ENCODE assay signal across 8 cellular contexts in the genomic region with DNA sequence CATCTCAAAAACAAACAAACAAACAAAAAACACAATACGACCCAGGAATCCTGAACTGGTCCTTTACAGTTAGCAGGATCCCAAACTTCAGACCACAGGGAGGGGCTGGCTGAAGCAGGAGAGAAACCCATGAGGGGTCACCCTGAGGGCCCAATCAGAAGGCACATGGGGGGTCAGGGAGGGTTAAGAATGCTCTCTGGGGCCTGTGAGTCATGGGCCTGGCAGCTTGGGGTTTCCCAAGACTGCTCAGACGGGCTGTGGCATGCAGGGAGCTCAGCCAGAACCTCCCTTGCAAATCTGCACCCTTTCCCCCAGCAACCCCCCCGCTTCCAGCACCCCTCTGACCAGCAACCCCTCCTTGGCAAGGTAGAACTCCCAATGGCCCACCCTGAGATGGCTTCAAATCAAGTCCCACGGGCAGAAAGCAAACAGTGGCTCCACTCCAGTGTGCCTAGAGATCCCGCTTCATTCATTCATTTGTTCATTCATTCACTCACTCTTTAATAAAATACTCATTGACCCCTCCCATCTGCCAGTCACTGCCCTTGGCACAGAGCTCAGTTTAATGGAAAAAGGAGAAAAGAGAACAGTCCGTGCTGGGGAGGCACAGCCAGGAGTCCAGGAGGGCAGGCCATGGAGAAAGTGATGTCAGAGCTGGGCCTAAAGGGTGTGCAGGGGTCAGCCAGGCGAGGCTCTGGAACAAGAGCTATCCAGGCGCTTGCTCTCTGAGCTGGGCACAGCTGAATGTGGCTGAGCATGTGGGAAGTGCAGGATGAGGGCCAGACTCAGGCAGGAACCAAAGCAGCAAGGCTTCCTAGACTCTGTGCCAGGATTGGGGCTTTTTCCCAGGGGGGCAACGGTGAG. TPM values are rescaled to one million over a fixed set of nuclear protein-coding genes. Genes with fewer than 3 reads are reported as not detected.
DNase-seq lines count a peak whose midpoint lies in the region; ATAC-seq and TF ChIP-seq lines count a peak whose summit lies in the region.

No MANE protein-coding gene starts in this region.

- H3K4ac ChIP-seq in IMR-90 (ENCODE audit: low read depth, low read length): peak overlapping the region; percentile 94

- CTCF ChIA-PET in IMR-90 (lab: Yijun Ruan, JAX): interaction anchor here (1.0 to 1.3 kb wide), 3 partner anchors 11 to 150 kb away, joined by 3 to 6 read pairs (median 3); no protein-coding TSS in a partner anchor

- H3K36me3 Mint-ChIP-seq in activated T-helper 2 cell treated with anti-CD3 and anti-CD28 coated beads, Interferon-gamma antibody, Interleukin-2, Interleukin-4, amounts not matched to agents 10 μg/mL and 5 μg/mL and 100 μg/mL, durations not matched to agents 14 hours and 24 hours and 36 hours (ENCODE audit: low read depth): no peaks in the 10 kb centered on the region

- WGBS in IMR-90 (ENCODE audit: extremely low coverage in 2 of 2, insufficient read length in 1 of 2), 2 experiments: 44% methylated on average over 5 of the region's 9 CpGs; no CpG with 5 or more reads in 1 of the 2 experiments

- peak; percentile 83 for DNase-seq in AG09309 (ENCODE audit: low read depth)
- peak; percentile 96 for DNase-seq in IMR-90
- DNase-seq in coronary artery (ENCODE audit: low spot score): peak; percentile 98
- DNase-seq in midbrain (lab: John Stamatoyannopoulos, UW): peak; percentile 28
- no peak for DNase-seq in activated T-helper 2 cell treated with anti-CD3 and anti-CD28 coated beads, Interferon-gamma antibody, Interleukin-2, Interleukin-4, amounts not matched to agents 10 μg/mL and 5 μg/mL and 100 μg/mL, durations not matched to agents 14 hours and 24 hours and 36 hours (ENCODE audit: low spot score)
- no peak for DNase-seq in NCI-H526 (lab: John Stamatoyannopoulos, UW)
- no peak for DNase-seq in HAP-1 (ENCODE audit: low spot score in 2 of 2)
- no peak for DNase-seq in NCI-H446 (lab: John Stamatoyannopoulos, UW)

- dilution Hi-C loops in IMR-90 (cut with HindIII; ENCODE audit: low sequenced_read_pairs, unreplicated experiment): no loop called here

- H3K27ac Mint-ChIP-seq in activated T-helper 2 cell treated with anti-CD3 and anti-CD28 coated beads, Interferon-gamma antibody, Interleukin-2, Interleukin-4, amounts not matched to agents 10 μg/mL and 5 μg/mL and 100 μg/mL, durations not matched to agents 14 hours and 24 hours and 36 hours: no peak overlapping the region

- no peak for TF ChIP-seq POLR2A in IMR-90 (IDR thresholded peaks at IDR 0.05; ENCODE audit: low read depth, low read length)

- no peaks in the 10 kb centered on the region for H3K9me3 ChIP-seq in IMR-90 (ENCODE audit: control insufficient read depth, insufficient read depth, low read length)
- H3K9me3 ChIP-seq in HAP-1: no peaks in the 10 kb centered on the region

- peaks cover 9% of the 10 kb centered on the region for H3K4me1 Mint-ChIP-seq in activated T-helper 2 cell treated with anti-CD3 and anti-CD28 coated beads, Interferon-gamma antibody, Interleukin-2, Interleukin-4, amounts not matched to agents 10 μg/mL and 5 μg/mL and 100 μg/mL, durations not matched to agents 14 hours and 24 hours and 36 hours (ENCODE audit: low read depth)

- H3K27me3 Mint-ChIP-seq in activated T-helper 2 cell treated with anti-CD3 and anti-CD28 coated beads, Interferon-gamma antibody, Interleukin-2, Interleukin-4, amounts not matched to agents 10 μg/mL and 5 μg/mL and 100 μg/mL, durations not matched to agents 14 hours and 24 hours and 36 hours (ENCODE audit: low read depth): peaks cover 5% of the 10 kb centered on the region

- H2BK5ac ChIP-seq in IMR-90 (ENCODE audit: low read depth, low read length, poor library complexity, severe bottlenecking): peak overlapping the region; percentile 89

- H3K9ac ChIP-seq in IMR-90 (ENCODE audit: low read depth, low read length): 0 out of 2 replicates have a peak overlapping the region, but pooled peaks have one; percentile 7

- H3K4me3 Mint-ChIP-seq in activated T-helper 2 cell treated with anti-CD3 and anti-CD28 coated beads, Interferon-gamma antibody, Interleukin-2, Interleukin-4, amounts not matched to agents 10 μg/mL and 5 μg/mL and 100 μg/mL, durations not matched to agents 14 hours and 24 hours and 36 hours (ENCODE audit: low read depth): no peak overlapping the region

- no peaks in the 10 kb centered on the region for H3K9me3 Mint-ChIP-seq in activated T-helper 2 cell treated with anti-CD3 and anti-CD28 coated beads, Interferon-gamma antibody, Interleukin-2, Interleukin-4, amounts not matched to agents 10 μg/mL and 5 μg/mL and 100 μg/mL, durations not matched to agents 14 hours and 24 hours and 36 hours

- H2AK5ac ChIP-seq in IMR-90 (ENCODE audit: low read depth, low read length): peak overlapping the region; percentile 99

- no TSS peak for BruUV-seq in IMR-90 (replicated peaks; lab: Mats Ljungman, UMichigan)

- peak overlapping the region; percentile 38 for H4K5ac ChIP-seq in IMR-90 (ENCODE audit: low read depth, low read length)

- H3K27ac ChIP-seq in IMR-90 (ENCODE audit: insufficient read depth, low read length): peak overlapping the region; percentile 81
- peak overlapping the region; percentile 95 to 99 for H3K27ac ChIP-seq in coronary artery

- peak overlapping the region; percentile 92 for H2BK15ac ChIP-seq in IMR-90 (ENCODE audit: low read depth, low read length)

- peak overlapping the region; percentile 84 to 98 for H4K8ac ChIP-seq in IMR-90 (ENCODE audit: low read depth in 2 of 2, low read length in 2 of 2)

- H3K4me2 ChIP-seq in IMR-90 (ENCODE audit: low read depth, low read length): peak overlapping the region; percentile 16; the same call in 1 of the 2 replicates

- TF ChIP-seq CTCF in AG09309 (IDR thresholded peaks at IDR 0.05; ENCODE audit: control insufficient read depth, insufficient read depth, low read depth, low read length, missing control alignments) (no peak), IMR-90 (conservative IDR thresholded peaks at IDR 0.05; ENCODE audit: low read depth, low read length) (no peak), coronary artery (IDR thresholded peaks at IDR 0.05) (no peak)

- H3K27me3 ChIP-seq in IMR-90 (ENCODE audit: control insufficient read depth, insufficient read depth, low read length): no peaks in the 10 kb centered on the region
- H3K27me3 ChIP-seq in HAP-1 (ENCODE audit: low read depth): no peaks in the 10 kb centered on the region

- in situ Hi-C loops in IMR-90 (cut with MboI; ENCODE audit: low sequenced_read_pairs): loop anchor here (25.0 kb wide), 1 partner anchor 388 kb away; no protein-coding TSS in a partner anchor
- in situ Hi-C loops in HAP-1 (cut with MboI; ENCODE audit: low sequenced_read_pairs): no loop called here

- peak overlapping the region; percentile 98 for H4K91ac ChIP-seq in IMR-90 (ENCODE audit: insufficient read depth, low read depth, low read length)

- H2BK20ac ChIP-seq in IMR-90 (ENCODE audit: low read depth, low read length): peak overlapping the region; percentile 99

- H3K56ac ChIP-seq in IMR-90 (ENCODE audit: extremely low read depth, insufficient read depth, low read length): peak overlapping the region; percentile 85

- peak; percentile 86 for ATAC-seq in IMR-90 (ENCODE audit: low read depth)

- H3K4me1 ChIP-seq in IMR-90 (ENCODE audit: control insufficient read depth, insufficient read depth, low read length): peaks cover 43% of the 10 kb centered on the region
- H3K4me1 ChIP-seq in HAP-1: peaks cover 3% of the 10 kb centered on the region; the same call in 1 of the 2 replicates

- no peak for TF ChIP-seq RAD21 in IMR-90 (IDR thresholded peaks at IDR 0.05; ENCODE audit: low read length)

- H3K14ac ChIP-seq in IMR-90 (replicated peaks; ENCODE audit: low read depth, low read length): peak overlapping the region; percentile 58

- peak overlapping the region; percentile 86 for H2AK9ac ChIP-seq in IMR-90 (replicated peaks; ENCODE audit: low read depth, low read length, poor library complexity)

- H4K20me1 ChIP-seq in IMR-90 (ENCODE audit: insufficient read depth, low read length): no peaks in the 10 kb centered on the region

- H3K9me1 ChIP-seq in IMR-90 (ENCODE audit: insufficient read depth, low read length): peaks cover 30% of the 10 kb centered on the region

- peaks cover 5 to 14% of the 10 kb centered on the region in 2 experiments; a peak in 3 of 4 replicates for H3K79me1 ChIP-seq in IMR-90 (ENCODE audit: low read depth in 1 of 2, low read length in 2 of 2)

- POLR2A ChIA-PET in IMR-90 (lab: Charles Lee; ENCODE audit: unreplicated experiment): no interaction called here

- H3K23ac ChIP-seq in IMR-90 (ENCODE audit: low read depth, low read length): peak overlapping the region; percentile 50

- H3K36me3 ChIP-seq in IMR-90 (ENCODE audit: control insufficient read depth, insufficient read depth, low read length) (no peaks in the 10 kb centered on the region), HAP-1 (replicated peaks) (no peaks in the 10 kb centered on the region)

- H3K4me3 ChIP-seq in AG09309 (ENCODE audit: control insufficient read depth, low read depth, low read length) (no peak overlapping the region), IMR-90 (ENCODE audit: insufficient read depth, low read depth, low read length) (no peak overlapping the region), coronary artery (peak overlapping the region; percentile 18), HAP-1 (no peak overlapping the region)

- H3K18ac ChIP-seq in IMR-90 (ENCODE audit: low read depth, low read length): peak overlapping the region; percentile 33

- H2AFZ ChIP-seq in IMR-90 (replicated peaks; ENCODE audit: low read length, poor library complexity): peak overlapping the region; percentile 24

- intact Hi-C loops in IMR-90 (cut with micrococcal nuclease): loop anchor here (2.0 to 5.0 kb wide), 3 partner anchors 36 to 383 kb away; partner anchors contain the start of gene SPEN
- intact Hi-C loops in activated T-helper 2 cell treated with anti-CD3 and anti-CD28 coated beads, Interferon-gamma antibody, Interleukin-2, Interleukin-4, amounts not matched to agents 10 μg/mL and 5 μg/mL and 100 μg/mL, durations not matched to agents 14 hours and 24 hours and 36 hours (cut with micrococcal nuclease): no loop called here

- peak overlapping the region; percentile 97 for H2BK120ac ChIP-seq in IMR-90 (ENCODE audit: low read depth, low read length)

RNA-seq across cellular contexts. Expression of gene UQCRHL, which starts 8.2 kb away (rescaled TPM):
- 1.4 and 2.8 TPM in 2 replicates for total RNA-seq in IMR-90 (2012; rRNA removed)
- 2.4 and 2.6 TPM in 2 replicates for polyA plus RNA-seq in IMR-90 (2012; rRNA removed)
- polyA plus RNA-seq in IMR-90 (2012; cell fraction: cytosol; rRNA removed): 0.44 and 0.71 TPM in 2 replicates
- polyA plus RNA-seq in IMR-90 (2012; cell fraction: nucleus; rRNA removed; ENCODE audit: low replicate concordance): 0.13 and 1.4 TPM in 2 replicates
- 1.5 and 1.6 TPM in 2 replicates for total RNA-seq in activated T-helper 2 cell treated with anti-CD3 and anti-CD28 coated beads, Interferon-gamma antibody, Interleukin-2, Interleukin-4, amounts not matched to agents 10 μg/mL and 5 μg/mL and 100 μg/mL, durations not matched to agents 14 hours and 24 hours and 36 hours

RNA-seq across cellular contexts. Expression of gene FBLIM1, which starts 40.6 kb away (rescaled TPM):
- total RNA-seq in IMR-90 (2012; rRNA removed): 43.6 and 52.2 TPM in 2 replicates
- 140 and 159 TPM in 2 replicates for polyA plus RNA-seq in IMR-90 (2012; rRNA removed)
- 157 and 164 TPM in 2 replicates for polyA plus RNA-seq in IMR-90 (2012; cell fraction: cytosol; rRNA removed)
- polyA plus RNA-seq in IMR-90 (2012; cell fraction: nucleus; rRNA removed; ENCODE audit: low replicate concordance): 95.1 and 141 TPM in 2 replicates
- not detected in 2 replicates for total RNA-seq in activated T-helper 2 cell treated with anti-CD3 and anti-CD28 coated beads, Interferon-gamma antibody, Interleukin-2, Interleukin-4, amounts not matched to agents 10 μg/mL and 5 μg/mL and 100 μg/mL, durations not matched to agents 14 hours and 24 hours and 36 hours

RNA-seq across cellular contexts. Expression of gene SPEN, which starts 48.3 kb away (rescaled TPM):
- total RNA-seq in IMR-90 (2012; rRNA removed): 15.8 and 20.3 TPM in 2 replicates
- polyA plus RNA-seq in IMR-90 (2012; rRNA removed): 7.6 and 9.4 TPM in 2 replicates
- 1.7 and 3.2 TPM in 2 replicates for polyA plus RNA-seq in IMR-90 (2012; cell fraction: cytosol; rRNA removed)
- polyA plus RNA-seq in IMR-90 (2012; cell fraction: nucleus; rRNA removed; ENCODE audit: low replicate concordance): 24.4 and 38.3 TPM in 2 replicates
- 75.0 and 75.9 TPM in 2 replicates for total RNA-seq in activated T-helper 2 cell treated with anti-CD3 and anti-CD28 coated beads, Interferon-gamma antibody, Interleukin-2, Interleukin-4, amounts not matched to agents 10 μg/mL and 5 μg/mL and 100 μg/mL, durations not matched to agents 14 hours and 24 hours and 36 hours

RNA-seq across cellular contexts. Expression of gene TMEM82, which starts 56.9 kb away (rescaled TPM):
- total RNA-seq in IMR-90 (2012; rRNA removed): not detected in 2 replicates
- polyA plus RNA-seq in IMR-90 (2012; rRNA removed): not detected in 2 replicates
- polyA plus RNA-seq in IMR-90 (2012; cell fraction: cytosol; rRNA removed): not detected in 2 replicates
- polyA plus RNA-seq in IMR-90 (2012; cell fraction: nucleus; rRNA removed; ENCODE audit: low replicate concordance): not detected in 2 replicates
- total RNA-seq in activated T-helper 2 cell treated with anti-CD3 and anti-CD28 coated beads, Interferon-gamma antibody, Interleukin-2, Interleukin-4, amounts not matched to agents 10 μg/mL and 5 μg/mL and 100 μg/mL, durations not matched to agents 14 hours and 24 hours and 36 hours: not detected in 2 replicates

Comparison
In these comparisons a context has a peak if more than half of its experiments do, and no peak if none do; other contexts are left out.
1. DNase-seq: peak in AG09309 (single experiment), IMR-90 (single experiment), coronary artery (single experiment) and midbrain (single experiment); none in activated T-helper 2 cell treated with anti-CD3 and anti-CD28 coated beads, Interferon-gamma antibody, Interleukin-2, Interleukin-4, amounts not matched to agents 10 μg/mL and 5 μg/mL and 100 μg/mL, durations not matched to agents 14 hours and 24 hours and 36 hours (single experiment), NCI-H526 (0 of 2), HAP-1 (0 of 2) and NCI-H446 (0 of 2).
2. RNA of gene FBLIM1, which starts 40.6 kb away (total RNA-seq): 43.6 to 52.2 TPM in IMR-90; not detected in activated T-helper 2 cell treated with anti-CD3 and anti-CD28 coated beads, Interferon-gamma antibody, Interleukin-2, Interleukin-4, amounts not matched to agents 10 μg/mL and 5 μg/mL and 100 μg/mL, durations not matched to agents 14 hours and 24 hours and 36 hours; every median in the first group is over 10 times any median in the second.